ENCODE assay signal across 10 cellular contexts in the genomic region with DNA sequence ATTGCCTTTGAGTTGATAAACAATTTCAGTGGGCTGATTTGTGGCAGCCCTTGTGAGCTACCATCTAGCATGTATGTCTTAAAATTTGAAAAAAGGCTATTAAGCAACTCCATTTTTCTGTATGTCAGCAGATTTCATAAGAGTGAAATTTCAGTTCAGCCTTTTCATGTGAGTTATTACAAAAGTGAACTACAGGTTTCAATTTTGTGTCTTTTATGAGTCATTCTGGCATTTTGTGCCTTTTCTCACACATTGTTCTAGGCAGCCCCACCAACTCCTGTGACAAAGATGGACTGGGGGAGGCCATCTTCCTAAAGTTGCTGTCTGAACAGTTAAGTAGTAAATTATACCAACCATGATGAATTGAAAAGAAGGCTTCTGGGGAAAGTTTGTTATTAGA. TPM values are rescaled to one million over a fixed set of nuclear protein-coding genes. Genes with fewer than 3 reads are reported as not detected.
DNase-seq lines count a peak whose midpoint lies in the region; ATAC-seq and TF ChIP-seq lines count a peak whose summit lies in the region.
"Had no signal": no experiment of that assay in that cellular context is flagged by ENCODE, and none has a peak within 500 bp of the region (broad histone marks: within the 10 kb centered on the region; RNA-seq: fewer than 3 reads in every experiment).

No MANE protein-coding gene starts in this region.

- peaks cover 0 to 4% (median 3%) of the 10 kb centered on the region in 3 donors for H3K36me3 Mint-ChIP-seq in immature natural killer cell

- H3K27ac ChIP-seq in RWPE2 (ENCODE audit: poor library complexity, severe bottlenecking): peak overlapping the region; percentile 7
- peak overlapping the region in 1 of 2 donors; percentile 85 for H3K27ac ChIP-seq in left lung

- no peaks in the 10 kb centered on the region for H3K9me3 ChIP-seq in RWPE2 (ENCODE audit: severe bottlenecking)
- H3K9me3 ChIP-seq in left lung: no peaks in the 10 kb centered on the region

- H3K4me1 ChIP-seq in RWPE2 (ENCODE audit: insufficient read depth, poor library complexity, severe bottlenecking): peaks cover 23% of the 10 kb centered on the region
- peaks cover 0 to 56% of the 10 kb centered on the region in 2 donors for H3K4me1 ChIP-seq in left lung

- H3K36me3 ChIP-seq in RWPE2 (ENCODE audit: low read depth): peaks cover 53% of the 10 kb centered on the region
- no peaks in the 10 kb centered on the region for H3K36me3 ChIP-seq in left lung

- no peaks in the 10 kb centered on the region for H3K27me3 ChIP-seq in RWPE2 (ENCODE audit: insufficient read depth, poor library complexity, severe bottlenecking)
- no peaks in the 10 kb centered on the region for H3K27me3 ChIP-seq in left lung

- peaks cover 42 to 66% of the 10 kb centered on the region in 2 donors for H3K4me1 Mint-ChIP-seq in immature natural killer cell

- H3K4me3 ChIP-seq in RWPE2 (ENCODE audit: severe bottlenecking) (no peak overlapping the region), left lung (no peak overlapping the region)

- no peaks in the 10 kb centered on the region for H3K9me3 Mint-ChIP-seq in immature natural killer cell

- no peak for TF ChIP-seq CTCF in GM10266 (IDR thresholded peaks at IDR 0.05; ENCODE audit: control insufficient read depth, insufficient read depth, low read depth, missing control alignments)
- TF ChIP-seq CTCF in RWPE2 (IDR thresholded peaks at IDR 0.05; ENCODE audit: poor library complexity, severe bottlenecking): no peak
- no peak for TF ChIP-seq CTCF in left lung (IDR thresholded peaks at IDR 0.05)

- peak; percentile 45 for ATAC-seq in GM21825 (IDR thresholded peaks at IDR 0.05; ENCODE audit: unreplicated experiment)
- no peak for ATAC-seq in RWPE2 (ENCODE audit: low read depth)
- no peak for ATAC-seq in left lung
- no peak for ATAC-seq in GM18870 (IDR thresholded peaks at IDR 0.05; ENCODE audit: unreplicated experiment)
- ATAC-seq: SK-N-SH treated with all-trans-retinoic acid at 6 μM for 48 hours had no signal

- DNase-seq in GM10266 (ENCODE audit: extremely low spot score) (peak; percentile 46), RWPE2 (ENCODE audit: low spot score) (no peak), immature natural killer cell (no peak), NCI-H128 (lab: John Stamatoyannopoulos, UW; ENCODE audit: unreplicated experiment) (no peak), left lung (no peak), posterior vena cava (ENCODE audit: low spot score) (no peak)
- DNase-seq: NCI-H1105 had no signal

- H3K27ac Mint-ChIP-seq in immature natural killer cell: peak overlapping the region in 4 of 6 donors; percentile 53 to 68 (median 63)

- no peaks in the 10 kb centered on the region for H3K27me3 Mint-ChIP-seq in immature natural killer cell (ENCODE audit: low read depth in 3 of 3)

- peak overlapping the region in 2 of 5 donors; percentile 72 to 74 for H3K4me3 Mint-ChIP-seq in immature natural killer cell

- intact Hi-C loops in left lung (cut with DNase I) (loop anchor here in 1 of 2 donors (5.0 kb wide), 1 partner anchor 200 kb away; no protein-coding TSS in a partner anchor), posterior vena cava (cut with DNase I) (loop anchor here in 1 of 2 donors (2.0 to 5.0 kb wide), 2 partner anchors 200 to 219 kb away; no protein-coding TSS in a partner anchor)

RNA-seq across cellular contexts. Expression of a gene that starts 52.1 kb away (rescaled TPM):
- 10 to 100 TPM; 33.8 to 60.6 (median 58.7) TPM for polyA plus RNA-seq in immature natural killer cell
- total RNA-seq in left lung (10 to 100 TPM; 57.4 to 77.3 TPM), posterior vena cava (10 to 100 TPM; 64.3 to 68.1 TPM)
